24 cellular contexts compared by ENCODE assay signal in genomic region chr2:236573066-236573929, GRCh38. TPM values are rescaled to one million over a fixed set of nuclear protein-coding genes. Genes with fewer than 3 reads are reported as not detected.
A peak's percentile ranks its signal among the peaks of the same experiment; 100 is the strongest.
DNase-seq lines count a peak whose midpoint lies in the region; ATAC-seq, FAIRE-seq and TF ChIP-seq lines count a peak whose summit lies in the region.
"Had no signal": no experiment of that assay in that cellular context is flagged by ENCODE, and none has a peak within 500 bp of the region (broad histone marks: within the 10 kb centered on the region; RNA-seq: fewer than 3 reads in every experiment).

No MANE protein-coding gene starts in this region.

- H3K4me3 Mint-ChIP-seq in CD14-positive monocyte = no peak overlapping the region
- H3K4me3 Mint-ChIP-seq in stimulated activated memory B cell treated with anti-CD40 and anti-IgM and Interleukin-4, amounts not matched to agents 10 μg/mL and 1 μg/mL and 100 μg/mL, for 72 hours = no peak overlapping the region
- H3K4me3 Mint-ChIP-seq: CD4-positive, alpha-beta T cell; H9; memory B cell; T-helper 1 cell treated with Interleukin-12 subunit alpha and Interleukin-12 subunit beta and Interleukin-4 antibody, amounts not matched to agents 30 μg/mL and 1 μg/mL, for 36 hours had no signal

- peak overlapping the region; percentile 56 for H3K23ac ChIP-seq in mesendoderm (ENCODE audit: low read length)

- in situ Hi-C loops in gastrocnemius medialis (cut with MboI; ENCODE audit: low sequenced_read_pairs in 4 of 4) = no loop called here

- peaks cover 5 to 9% of the 10 kb centered on the region in 2 donors for H3K36me3 Mint-ChIP-seq in CD14-positive monocyte
- peaks cover 25% of the 10 kb centered on the region for H3K36me3 Mint-ChIP-seq in stimulated activated memory B cell treated with anti-CD40 and anti-IgM and Interleukin-4, amounts not matched to agents 10 μg/mL and 1 μg/mL and 100 μg/mL, for 72 hours

- no peak overlapping the region for H4K5ac ChIP-seq in mesendoderm (ENCODE audit: low read length)

- peak overlapping the region in 1 of 2 experiments; percentile 24; a peak in 1 of 6 replicates for H3K27ac ChIP-seq in A549
- peak overlapping the region; percentile 6 for H3K27ac ChIP-seq in colonic mucosa
- no peak overlapping the region for H3K27ac ChIP-seq in mesendoderm (ENCODE audit: low read depth, low read length)
- peak overlapping the region; percentile 76 to 80 (median 77) for H3K27ac ChIP-seq in gastrocnemius medialis
- H3K27ac ChIP-seq: WERI-Rb-1 had no signal

- CTCF ChIA-PET in A549 (lab: Yijun Ruan, JAX) = interaction anchor here (1.5 kb wide), 1 partner anchor 454 kb away, joined by 5 read pairs; no protein-coding TSS in a partner anchor

- H4K8ac ChIP-seq in mesendoderm (ENCODE audit: low read depth, low read length) = no peak overlapping the region

- H3K9me3 Mint-ChIP-seq in CD14-positive monocyte = peaks cover 0 to 2% (median 0%) of the 10 kb centered on the region in 7 donors
- no peaks in the 10 kb centered on the region for H3K9me3 Mint-ChIP-seq in stimulated activated memory B cell treated with anti-CD40 and anti-IgM and Interleukin-4, amounts not matched to agents 10 μg/mL and 1 μg/mL and 100 μg/mL, for 72 hours
- H3K9me3 Mint-ChIP-seq: CD4-positive, alpha-beta T cell; H9; memory B cell; T-helper 1 cell treated with Interleukin-12 subunit alpha and Interleukin-12 subunit beta and Interleukin-4 antibody, amounts not matched to agents 30 μg/mL and 1 μg/mL, for 36 hours had no signal

- no peak overlapping the region for H3K18ac ChIP-seq in mesendoderm (ENCODE audit: low read length)

- H3K4me1 Mint-ChIP-seq in CD14-positive monocyte = peaks cover 38% of the 10 kb centered on the region
- peaks cover 54% of the 10 kb centered on the region for H3K4me1 Mint-ChIP-seq in stimulated activated memory B cell treated with anti-CD40 and anti-IgM and Interleukin-4, amounts not matched to agents 10 μg/mL and 1 μg/mL and 100 μg/mL, for 72 hours

- no peak overlapping the region for H2BK5ac ChIP-seq in mesendoderm (ENCODE audit: low read length)

- peak overlapping the region; percentile 4 for H3K56ac ChIP-seq in mesendoderm (ENCODE audit: low read length)

- TF ChIP-seq RAD21 in A549 (conservative IDR thresholded peaks at IDR 0.05 in 1 of 2, IDR thresholded peaks at IDR 0.05 in 1 of 2) = no peak

- no peaks in the 10 kb centered on the region for H3K79me2 ChIP-seq in mesendoderm (ENCODE audit: control insufficient read depth, insufficient read depth, low read length)

- no peak for ATAC-seq in A549
- ATAC-seq in gastrocnemius medialis = no peak
- ATAC-seq in stimulated activated memory B cell treated with anti-CD40 and anti-IgM and Interleukin-4, amounts not matched to agents 10 μg/mL and 1 μg/mL and 100 μg/mL, for 72 hours = no peak

- H2AK5ac ChIP-seq in mesendoderm (ENCODE audit: low read length) = no peak overlapping the region

- H3K79me1 ChIP-seq in mesendoderm (ENCODE audit: low read length) = no peaks in the 10 kb centered on the region

- no peak overlapping the region for H3K4ac ChIP-seq in mesendoderm (ENCODE audit: low read depth, low read length)

- H3K36me3 ChIP-seq in colonic mucosa (no peaks in the 10 kb centered on the region), mesendoderm (ENCODE audit: control insufficient read depth, insufficient read depth, low read length) (no peaks in the 10 kb centered on the region), gastrocnemius medialis (no peaks in the 10 kb centered on the region)
- H3K36me3 ChIP-seq: MG63, WERI-Rb-1 had no signal

- H3K27ac Mint-ChIP-seq in CD14-positive monocyte = peak overlapping the region in 1 of 7 donors; percentile 24
- H3K27ac Mint-ChIP-seq in stimulated activated memory B cell treated with anti-CD40 and anti-IgM and Interleukin-4, amounts not matched to agents 10 μg/mL and 1 μg/mL and 100 μg/mL, for 72 hours = no peak overlapping the region
- H3K27ac Mint-ChIP-seq: CD4-positive, alpha-beta T cell; memory B cell; T-helper 1 cell treated with Interleukin-12 subunit alpha and Interleukin-12 subunit beta and Interleukin-4 antibody, amounts not matched to agents 30 μg/mL and 1 μg/mL, for 36 hours had no signal

- POLR2A ChIA-PET in A549 (lab: Yijun Ruan, JAX) = no interaction called here

- no peak for TF ChIP-seq CTCF in A549 (IDR thresholded peaks at IDR 0.05)
- no peak for TF ChIP-seq CTCF in colonic mucosa (IDR thresholded peaks at IDR 0.05)
- TF ChIP-seq CTCF in gastrocnemius medialis (IDR thresholded peaks at IDR 0.05 in 4 of 5, conservative IDR thresholded peaks at IDR 0.05 in 1 of 5) = no peak
- TF ChIP-seq CTCF in CD14-positive monocyte (IDR thresholded peaks at IDR 0.05) = no peak

- H3K4me2 ChIP-seq in A549 (peak overlapping the region; percentile 73; the same call in 1 of the 3 replicates), mesendoderm (ENCODE audit: low read length) (no peak overlapping the region)

- no peak for DNase-seq in A549 (ENCODE audit: low read depth in 1 of 2, low spot score in 1 of 2)
- DNase-seq in colonic mucosa = no peak
- peak; percentile 28 for DNase-seq in mesendoderm
- DNase-seq in gastrocnemius medialis = no peak
- no peak for DNase-seq in CD14-positive monocyte (ENCODE audit: low spot score)
- no peak for DNase-seq in AG08396 (ENCODE audit: low spot score)
- no peak for DNase-seq in kidney tubule cell (ENCODE audit: low spot score)
- DNase-seq: ACHN; activated CD8-positive, alpha-beta memory T cell treated with anti-CD3 and anti-CD28 coated beads for 24 hours; CD4-positive, alpha-beta T cell; H9; IMR-90; MG63; NCI-H1694 treated with DMSO at 0.1 percent for 48 hours; NCI-H446 treated with DMSO at 0.1 percent for 48 hours; occipital lobe; SHP77 treated with DMSO at 0.1 percent for 48 hours; stimulated activated CD4-positive, alpha-beta T cell treated with anti-CD3 and anti-CD28 coated beads, Interleukin-4, amount 100 ng/mL, for 4 hours; stimulated activated CD8-positive, alpha-beta memory T cell treated with anti-CD3 and anti-CD28 coated beads, Interleukin-4, amount 100 ng/mL, for 48 hours had no signal

- FAIRE-seq in A549 (lab: Jason Lieb, UNC) = no peak

- peaks cover 2 to 5% (median 4%) of the 10 kb centered on the region in 3 donors for H3K27me3 Mint-ChIP-seq in CD14-positive monocyte (ENCODE audit: low read depth in 3 of 3)
- no peaks in the 10 kb centered on the region for H3K27me3 Mint-ChIP-seq in stimulated activated memory B cell treated with anti-CD40 and anti-IgM and Interleukin-4, amounts not matched to agents 10 μg/mL and 1 μg/mL and 100 μg/mL, for 72 hours
- H3K27me3 Mint-ChIP-seq: CD4-positive, alpha-beta T cell had no signal

- H3K9ac ChIP-seq in colonic mucosa (ENCODE audit: low read depth in 2 of 2, low read length in 2 of 2) = peak overlapping the region; percentile 53 to 54
- H3K9ac ChIP-seq in mesendoderm (ENCODE audit: low read length) = no peak overlapping the region

- H3K4me3 ChIP-seq in A549 = no peak overlapping the region
- no peak overlapping the region for H3K4me3 ChIP-seq in colonic mucosa
- no peak overlapping the region for H3K4me3 ChIP-seq in mesendoderm (ENCODE audit: low read length)
- H3K4me3 ChIP-seq in gastrocnemius medialis = peak overlapping the region in 3 of 4 donors; percentile 9 to 60 (median 55)
- H3K4me3 ChIP-seq: MG63 had no signal

- 64% methylated on average over 12 of the region's 12 CpGs for WGBS in A549 (ENCODE audit: missing lambda C conversion rate)
- WGBS in mesendoderm (ENCODE audit: extremely low coverage, insufficient coverage, low lambda C conversion rate) = no CpG with 5 or more reads among the region's 12 CpGs

- no peaks in the 10 kb centered on the region for H3K9me3 ChIP-seq in A549
- H3K9me3 ChIP-seq in colonic mucosa = no peaks in the 10 kb centered on the region
- no peaks in the 10 kb centered on the region for H3K9me3 ChIP-seq in gastrocnemius medialis
- H3K9me3 ChIP-seq: MG63 had no signal

- no peak overlapping the region for H2BK120ac ChIP-seq in mesendoderm (ENCODE audit: low read depth, low read length)

- TF ChIP-seq POLR2A in A549 (IDR thresholded peaks at IDR 0.05; ENCODE audit: low read length) (no peak), gastrocnemius medialis (IDR thresholded peaks at IDR 0.05) (no peak)

- no peak overlapping the region for H2BK15ac ChIP-seq in mesendoderm (replicated peaks; ENCODE audit: low read depth)

- intact Hi-C loops in colonic mucosa (cut with DNase I) = no loop called here
- intact Hi-C loops in gastrocnemius medialis (cut with DNase I; ENCODE audit: low total_unique reads) = loop anchor here (2.0 to 5.0 kb wide), 4 partner anchors 69 to 416 kb away; no protein-coding TSS in a partner anchor
- intact Hi-C loops in CD14-positive monocyte (cut with micrococcal nuclease) = no loop called here

- H3K4me1 ChIP-seq in A549 (peaks cover 6% of the 10 kb centered on the region; the same call in 1 of the 3 replicates), colonic mucosa (peaks cover 8% of the 10 kb centered on the region), mesendoderm (ENCODE audit: control insufficient read depth, low read depth, low read length) (peaks cover 24% of the 10 kb centered on the region), gastrocnemius medialis (peaks cover 43 to 64% of the 10 kb centered on the region in 2 donors)

- no peaks in the 10 kb centered on the region for H3K27me3 ChIP-seq in colonic mucosa
- H3K27me3 ChIP-seq in mesendoderm (ENCODE audit: insufficient read depth, low read length, poor library complexity) = no peaks in the 10 kb centered on the region
- no peaks in the 10 kb centered on the region for H3K27me3 ChIP-seq in gastrocnemius medialis
- H3K27me3 ChIP-seq: MG63 had no signal

- TF ChIP-seq EP300 in A549 (IDR thresholded peaks at IDR 0.05) = no peak

TF ChIP-seq in A549, 52 proteins besides CTCF, POLR2A, EP300 and RAD21:
- TF ChIP-seq JUN (IDR thresholded peaks at IDR 0.05) = no peak

RNA-seq across cellular contexts. Expression of gene ACKR3, which starts 3.7 kb away (rescaled TPM):
- polyA plus RNA-seq in A549 (2011; rRNA removed) = 21.3 and 25.0 TPM in 2 replicates
- polyA plus RNA-seq in A549 (2012; cell fraction: cytosol; rRNA removed) = 82.3 and 102 TPM in 2 replicates
- 167 and 249 TPM in 2 replicates for polyA plus RNA-seq in A549 (2012; cell fraction: nucleus; rRNA removed)
- 25.4 to 34.9 TPM (median 33.2 TPM) in 3 replicates for polyA plus RNA-seq in A549 (2017; fragmentation: RNase III; extraction: RNeasy Plus Mini Kit Qiagen cat#74134 plus additional on column Dnase treatment)
- polyA minus RNA-seq in A549 (2011; rRNA and poly(A)+ RNA removed) = 32.5 and 45.3 TPM in 2 replicates
- total RNA-seq in colonic mucosa = 10 to 100 TPM in 1 of 2 donors, 1 to 10 TPM in 1; 3.5 to 10.1 TPM
- polyA plus RNA-seq in mesendoderm (2013, experiment 1 of 2) = 5.3 TPM
- polyA plus RNA-seq in mesendoderm (2013, experiment 2 of 2) = 4.6 TPM
- total RNA-seq in gastrocnemius medialis = 10 to 100 TPM in 2 of 4 donors, 1 to 10 TPM in 2; 7.1 to 55.0 (median 15.2) TPM
- under 1 TPM; 0.41 to 0.79 TPM for polyA plus RNA-seq in CD14-positive monocyte
- total RNA-seq: epithelial cell of proximal tubule, IMR-90 had no signal
- polyA plus RNA-seq: IMR-90 had no signal

Comparison
In these comparisons a context has a peak if more than half of its experiments do, and no peak if none do; other contexts are left out.
1. H3K4me3 ChIP-seq: peak in gastrocnemius medialis (3 of 4); none in A549 (single experiment), colonic mucosa (single experiment) and mesendoderm (single experiment).